10 cellular contexts compared by ENCODE assay signal in genomic region chrX:2703991-2704369, GRCh38. TPM values are rescaled to one million over a fixed set of nuclear protein-coding genes. Genes with fewer than 3 reads are reported as not detected.
DNase-seq lines count a peak whose midpoint lies in the region; TF ChIP-seq lines count a peak whose summit lies in the region.
"Had no signal": no experiment of that assay in that cellular context is flagged by ENCODE, and none has a peak within 500 bp of the region (broad histone marks: within the 10 kb centered on the region; RNA-seq: fewer than 3 reads in every experiment).

No MANE protein-coding gene starts in this region.

- peak; percentile 26 for TF ChIP-seq CTCF in fibroblast of mammary gland (conservative IDR thresholded peaks at IDR 0.05; ENCODE audit: control insufficient read depth, insufficient read depth, low read depth, low read length)
- no peak for TF ChIP-seq CTCF in osteocyte (IDR thresholded peaks at IDR 0.05)

- H3K9me3 Mint-ChIP-seq in activated CD4-positive, alpha-beta memory T cell treated with anti-CD3 and anti-CD28 coated beads, Interleukin-2, amount 10 ng/mL, durations not matched to agents 7 days and 5 days, result peaks cover 2% of the 10 kb centered on the region
- H3K9me3 Mint-ChIP-seq in osteocyte (ENCODE audit: unreplicated experiment), result no peaks in the 10 kb centered on the region
- H3K9me3 Mint-ChIP-seq: nephron had no signal

- H3K36me3 ChIP-seq in BLaER1 treated with 17β-estradiol and CSF1 and Interleukin-3, amounts not matched to agents 10 nM and 100 nM, result peaks cover 20 to 44% (median 32%) of the 10 kb centered on the region in 11 experiments; a peak in 21 of 22 replicates

- H3K4me3 Mint-ChIP-seq in activated CD4-positive, alpha-beta memory T cell treated with anti-CD3 and anti-CD28 coated beads, Interleukin-2, amount 10 ng/mL, durations not matched to agents 7 days and 5 days, result no peak overlapping the region
- no peak overlapping the region for H3K4me3 Mint-ChIP-seq in osteocyte (ENCODE audit: unreplicated experiment)
- H3K4me3 Mint-ChIP-seq: nephron had no signal

- CTCF ChIA-PET in activated CD4-positive, alpha-beta memory T cell treated with anti-CD3 and anti-CD28 coated beads, Interleukin-2, amount 10 ng/mL, durations not matched to agents 7 days and 5 days (lab: Charles Lee), result no interaction called here

- peak overlapping the region; percentile 33 to 95 (median 91); a peak in 20 of 22 replicates for H3K27ac ChIP-seq in BLaER1 treated with 17β-estradiol and CSF1 and Interleukin-3, amounts not matched to agents 10 nM and 100 nM

- peaks cover 74% of the 10 kb centered on the region for H3K36me3 Mint-ChIP-seq in activated CD4-positive, alpha-beta memory T cell treated with anti-CD3 and anti-CD28 coated beads, Interleukin-2, amount 10 ng/mL, durations not matched to agents 7 days and 5 days (ENCODE audit: low read depth)
- peaks cover 8% of the 10 kb centered on the region for H3K36me3 Mint-ChIP-seq in osteocyte (ENCODE audit: unreplicated experiment)

- H3K4me3 ChIP-seq in BLaER1 treated with 17β-estradiol and CSF1 and Interleukin-3, amounts not matched to agents 10 nM and 100 nM, result no peak overlapping the region
- H3K4me3 ChIP-seq in fibroblast of mammary gland (ENCODE audit: control insufficient read depth, low read depth, low read length), result no peak overlapping the region

- peaks cover 93% of the 10 kb centered on the region for H3K4me1 Mint-ChIP-seq in activated CD4-positive, alpha-beta memory T cell treated with anti-CD3 and anti-CD28 coated beads, Interleukin-2, amount 10 ng/mL, durations not matched to agents 7 days and 5 days
- H3K4me1 Mint-ChIP-seq in osteocyte (ENCODE audit: unreplicated experiment), result peaks cover 66% of the 10 kb centered on the region

- peak overlapping the region in 10 of 11 experiments; percentile 12 to 79 (median 44); a peak in 14 of 22 replicates for H3K9ac ChIP-seq in BLaER1 treated with 17β-estradiol and CSF1 and Interleukin-3, amounts not matched to agents 10 nM and 100 nM

- peaks cover 0 to 6% (median 0%) of the 10 kb centered on the region in 11 experiments; a peak in 2 of 22 replicates for H3K9me3 ChIP-seq in BLaER1 treated with 17β-estradiol and CSF1 and Interleukin-3, amounts not matched to agents 10 nM and 100 nM (replicated peaks in 1 of 11)

- H3K27me3 ChIP-seq in BLaER1 treated with 17β-estradiol and CSF1 and Interleukin-3, amounts not matched to agents 10 nM and 100 nM, result no peaks in the 10 kb centered on the region

- H3K4me1 ChIP-seq in BLaER1 treated with 17β-estradiol and CSF1 and Interleukin-3, amounts not matched to agents 10 nM and 100 nM, result peaks cover 93 to 99% (median 98%) of the 10 kb centered on the region in 10 experiments

- no peaks in the 10 kb centered on the region for H3K27me3 Mint-ChIP-seq in activated CD4-positive, alpha-beta memory T cell treated with anti-CD3 and anti-CD28 coated beads, Interleukin-2, amount 10 ng/mL, durations not matched to agents 7 days and 5 days
- no peaks in the 10 kb centered on the region for H3K27me3 Mint-ChIP-seq in osteocyte (ENCODE audit: unreplicated experiment)

- POLR2A ChIA-PET in activated CD4-positive, alpha-beta memory T cell treated with anti-CD3 and anti-CD28 coated beads, Interleukin-2, amount 10 ng/mL, durations not matched to agents 7 days and 5 days (lab: Charles Lee), result no interaction called here

- DNase-seq in activated CD4-positive, alpha-beta memory T cell treated with anti-CD3 and anti-CD28 coated beads, Interleukin-2, amount 10 ng/mL, durations not matched to agents 7 days and 5 days, result no peak
- peak; percentile 62 for DNase-seq in fibroblast of mammary gland (ENCODE audit: low read depth)
- no peak for DNase-seq in osteocyte (ENCODE audit: extremely low spot score, unreplicated experiment)
- no peak for DNase-seq in amygdala (lab: John Stamatoyannopoulos, UW)
- no peak for DNase-seq in AG08396 (ENCODE audit: low spot score)
- no peak for DNase-seq in Kasumi-1 (lab: John Stamatoyannopoulos, UW)
- no peak for DNase-seq in GM19238 (ENCODE audit: insufficient read length, low spot score)

- peaks cover 23 to 98% (median 44%) of the 10 kb centered on the region in 11 experiments; a peak in 21 of 22 replicates for H4K20me1 ChIP-seq in BLaER1 treated with 17β-estradiol and CSF1 and Interleukin-3, amounts not matched to agents 10 nM and 100 nM

- peak overlapping the region; percentile 79 to 99 (median 91) for H3K4me2 ChIP-seq in BLaER1 treated with 17β-estradiol and CSF1 and Interleukin-3, amounts not matched to agents 10 nM and 100 nM

- peak overlapping the region; percentile 54 for H3K27ac Mint-ChIP-seq in activated CD4-positive, alpha-beta memory T cell treated with anti-CD3 and anti-CD28 coated beads, Interleukin-2, amount 10 ng/mL, durations not matched to agents 7 days and 5 days
- H3K27ac Mint-ChIP-seq in osteocyte (ENCODE audit: unreplicated experiment), result peak overlapping the region; percentile 77

RNA-seq across cellular contexts. Expression of gene CD99, which starts 12.9 kb away (rescaled TPM):
- 100 to 1,000 TPM; 389 to 410 TPM for total RNA-seq in activated CD4-positive, alpha-beta memory T cell treated with anti-CD3 and anti-CD28 coated beads, Interleukin-2, amount 10 ng/mL, durations not matched to agents 7 days and 5 days
- 621 and 679 TPM in 2 replicates for total RNA-seq in osteocyte

RNA-seq across cellular contexts. Expression of gene XG, which starts 47.9 kb away (rescaled TPM):
- not detected for total RNA-seq in activated CD4-positive, alpha-beta memory T cell treated with anti-CD3 and anti-CD28 coated beads, Interleukin-2, amount 10 ng/mL, durations not matched to agents 7 days and 5 days
- total RNA-seq in osteocyte, result 0.76 TPM in 1 of 2 replicates, not detected in the other
- total RNA-seq: NCI-H460 had no signal
